Comparison of ENCODE assay signal across 29 cellular contexts in the genomic region with DNA sequence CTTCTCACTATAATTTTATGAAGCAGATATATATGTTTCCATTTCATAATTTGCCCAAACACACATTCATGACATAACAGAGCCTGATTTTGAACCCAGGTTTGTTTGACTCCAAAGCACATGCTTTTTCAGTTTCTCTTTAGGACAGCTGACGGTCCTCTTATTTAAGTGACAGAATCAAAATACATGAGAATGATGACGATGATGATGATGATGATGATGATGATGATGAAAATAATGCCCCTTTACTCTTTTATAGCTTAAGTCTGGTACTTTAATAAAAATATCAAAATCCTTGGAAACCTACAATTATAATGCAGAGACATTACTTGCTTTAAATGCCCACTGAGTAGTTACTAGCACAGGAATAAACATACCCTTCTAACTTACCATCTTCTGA.
"Had no signal": no experiment of that assay in that cellular context is flagged by ENCODE, and none has a peak within 500 bp of the region (broad histone marks: within the 10 kb centered on the region; RNA-seq: fewer than 3 reads in every experiment).

No MANE protein-coding gene starts in this region.

- H3K27ac ChIP-seq: stomach, suprapubic skin, testis, thoracic aorta, thyroid gland, tibial artery, tibial nerve, transverse colon, upper lobe of left lung, upper lobe of right lung, uterus, vagina had no signal

- ATAC-seq: stimulated activated effector memory CD8-positive, alpha-beta T cell treated with anti-CD3 and anti-CD28 coated beads, Interleukin-12 subunit alpha, Interleukin-12 subunit beta, amount 100 ng/mL, for 72 hours; stimulated activated memory B cell treated with anti-CD40 and anti-IgM and Interleukin-4, amounts not matched to agents 10 μg/mL and 1 μg/mL and 100 μg/mL, for 72 hours; stimulated activated naive B cell treated with anti-CD40 and anti-IgM and Interleukin-4, amounts not matched to agents 10 μg/mL and 1 μg/mL and 100 μg/mL, for 72 hours; stimulated activated naive CD8-positive, alpha-beta T cell treated with anti-CD3 and anti-CD28 coated beads, Interleukin-15, amount 100 ng/mL, for 72 hours; stimulated activated naive CD8-positive, alpha-beta T cell treated with anti-CD3 and anti-CD28 coated beads, Interleukin-15, Interleukin-2, amounts not matched to agents 100 U/mL and 50 U/mL, for 24 hours; upper lobe of right lung had no signal

- DNase-seq: stimulated activated CD4-positive, alpha-beta T cell treated with anti-CD3 and anti-CD28 coated beads, Interleukin-2, amount 100 ng/mL, for 48 hours; stimulated activated CD4-positive, alpha-beta T cell treated with anti-CD3 and anti-CD28 coated beads, Interleukin-4, amount 100 ng/mL, for 1 hour; stimulated activated CD4-positive, alpha-beta T cell treated with anti-CD3 and anti-CD28 coated beads, Interleukin-4, amount 100 ng/mL, for 24 hours; stimulated activated CD4-positive, alpha-beta T cell treated with anti-CD3 and anti-CD28 coated beads, Interleukin-4, amount 100 ng/mL, for 4 hours; stimulated activated CD8-positive, alpha-beta memory T cell treated with anti-CD3 and anti-CD28 coated beads, Interleukin-4, amount 100 ng/mL, for 48 hours; stimulated activated naive B cell treated with anti-CD40 and anti-IgM and Interleukin-4, amounts not matched to agents 10 μg/mL and 1 μg/mL and 100 μg/mL, for 72 hours; stimulated activated naive CD4-positive, alpha-beta T cell; stimulated activated naive CD4-positive, alpha-beta T cell treated with Interleukin-2 at 50 U/mL for 16 hours; stimulated activated naive CD8-positive, alpha-beta T cell treated with anti-CD3 and anti-CD28 coated beads, Interleukin-15, amount 100 ng/mL, for 72 hours; stimulated activated naive CD8-positive, alpha-beta T cell treated with anti-CD3 and anti-CD28 coated beads, Interleukin-15, Interleukin-2, amounts not matched to agents 100 U/mL and 50 U/mL, for 24 hours; stomach; substantia nigra; testis; thyroid gland; tibial artery; transverse colon; trophoblast cell; upper lobe of left lung; upper lobe of right lung; uterus had no signal

- H3K27me3 Mint-ChIP-seq: stimulated activated memory B cell treated with anti-CD40 and anti-IgM and Interleukin-4, amounts not matched to agents 10 μg/mL and 1 μg/mL and 100 μg/mL, for 72 hours; stimulated activated naive B cell treated with anti-CD40 and anti-IgM and Interleukin-4, amounts not matched to agents 10 μg/mL and 1 μg/mL and 100 μg/mL, for 72 hours; stimulated activated naive CD8-positive, alpha-beta T cell treated with anti-CD3 and anti-CD28 coated beads, Interleukin-15, amount 100 ng/mL, for 72 hours; stimulated activated naive CD8-positive, alpha-beta T cell treated with anti-CD3 and anti-CD28 coated beads, Interleukin-15, Interleukin-2, amounts not matched to agents 100 ng/mL and 50 ng/mL, for 24 hours; type B pancreatic cell had no signal

- H3K27me3 ChIP-seq: stomach, suprapubic skin, testis, thyroid gland, tibial artery, tibial nerve, transverse colon, upper lobe of left lung, upper lobe of right lung, uterus, vagina had no signal

- H3K4me3 ChIP-seq: stomach, suprapubic skin, testis, thoracic aorta, thyroid gland, tibial artery, tibial nerve, transverse colon, upper lobe of left lung, upper lobe of right lung, uterus, vagina had no signal

- H3K4me1 ChIP-seq: suprapubic skin, testis, thyroid gland, tibial artery, transverse colon, upper lobe of left lung, upper lobe of right lung, uterus had no signal

- H3K27ac Mint-ChIP-seq: stimulated activated effector memory CD8-positive, alpha-beta T cell treated with anti-CD3 and anti-CD28 coated beads, Interleukin-12 subunit alpha, Interleukin-12 subunit beta, amount 100 ng/mL, for 72 hours; stimulated activated memory B cell treated with anti-CD40 and anti-IgM and Interleukin-4, amounts not matched to agents 10 μg/mL and 1 μg/mL and 100 μg/mL, for 72 hours; stimulated activated naive B cell treated with anti-CD40 and anti-IgM and Interleukin-4, amounts not matched to agents 10 μg/mL and 1 μg/mL and 100 μg/mL, for 72 hours; stimulated activated naive CD8-positive, alpha-beta T cell treated with anti-CD3 and anti-CD28 coated beads, Interleukin-15, amount 100 ng/mL, for 72 hours; type B pancreatic cell had no signal

- FAIRE-seq: urothelium cell line had no signal

- H3K9me3 ChIP-seq: stomach, suprapubic skin, testis, thoracic aorta, thyroid gland, tibial artery, tibial nerve, transverse colon, upper lobe of left lung, upper lobe of right lung, uterus, vagina had no signal

- H3K4me1 Mint-ChIP-seq: stimulated activated memory B cell treated with anti-CD40 and anti-IgM and Interleukin-4, amounts not matched to agents 10 μg/mL and 1 μg/mL and 100 μg/mL, for 72 hours; stimulated activated naive B cell treated with anti-CD40 and anti-IgM and Interleukin-4, amounts not matched to agents 10 μg/mL and 1 μg/mL and 100 μg/mL, for 72 hours had no signal

- H3K4me3 Mint-ChIP-seq: stimulated activated effector memory CD8-positive, alpha-beta T cell treated with anti-CD3 and anti-CD28 coated beads, Interleukin-12 subunit alpha, Interleukin-12 subunit beta, amount 100 ng/mL, for 72 hours; stimulated activated memory B cell treated with anti-CD40 and anti-IgM and Interleukin-4, amounts not matched to agents 10 μg/mL and 1 μg/mL and 100 μg/mL, for 72 hours; stimulated activated naive B cell treated with anti-CD40 and anti-IgM and Interleukin-4, amounts not matched to agents 10 μg/mL and 1 μg/mL and 100 μg/mL, for 72 hours; stimulated activated naive CD8-positive, alpha-beta T cell treated with anti-CD3 and anti-CD28 coated beads, Interleukin-15, amount 100 ng/mL, for 72 hours; stimulated activated naive CD8-positive, alpha-beta T cell treated with anti-CD3 and anti-CD28 coated beads, Interleukin-15, Interleukin-2, amounts not matched to agents 100 ng/mL and 50 ng/mL, for 24 hours; type B pancreatic cell had no signal

- H3K36me3 ChIP-seq: uterus had no signal

- H3K9me3 Mint-ChIP-seq: stimulated activated effector memory CD8-positive, alpha-beta T cell treated with anti-CD3 and anti-CD28 coated beads, Interleukin-12 subunit alpha, Interleukin-12 subunit beta, amount 100 ng/mL, for 72 hours; stimulated activated memory B cell treated with anti-CD40 and anti-IgM and Interleukin-4, amounts not matched to agents 10 μg/mL and 1 μg/mL and 100 μg/mL, for 72 hours; stimulated activated naive B cell treated with anti-CD40 and anti-IgM and Interleukin-4, amounts not matched to agents 10 μg/mL and 1 μg/mL and 100 μg/mL, for 72 hours; stimulated activated naive CD8-positive, alpha-beta T cell treated with anti-CD3 and anti-CD28 coated beads, Interleukin-15, amount 100 ng/mL, for 72 hours; stimulated activated naive CD8-positive, alpha-beta T cell treated with anti-CD3 and anti-CD28 coated beads, Interleukin-15, Interleukin-2, amounts not matched to agents 100 ng/mL and 50 ng/mL, for 24 hours; type B pancreatic cell had no signal
